8 cellular contexts compared by ENCODE assay signal in the genomic region with DNA sequence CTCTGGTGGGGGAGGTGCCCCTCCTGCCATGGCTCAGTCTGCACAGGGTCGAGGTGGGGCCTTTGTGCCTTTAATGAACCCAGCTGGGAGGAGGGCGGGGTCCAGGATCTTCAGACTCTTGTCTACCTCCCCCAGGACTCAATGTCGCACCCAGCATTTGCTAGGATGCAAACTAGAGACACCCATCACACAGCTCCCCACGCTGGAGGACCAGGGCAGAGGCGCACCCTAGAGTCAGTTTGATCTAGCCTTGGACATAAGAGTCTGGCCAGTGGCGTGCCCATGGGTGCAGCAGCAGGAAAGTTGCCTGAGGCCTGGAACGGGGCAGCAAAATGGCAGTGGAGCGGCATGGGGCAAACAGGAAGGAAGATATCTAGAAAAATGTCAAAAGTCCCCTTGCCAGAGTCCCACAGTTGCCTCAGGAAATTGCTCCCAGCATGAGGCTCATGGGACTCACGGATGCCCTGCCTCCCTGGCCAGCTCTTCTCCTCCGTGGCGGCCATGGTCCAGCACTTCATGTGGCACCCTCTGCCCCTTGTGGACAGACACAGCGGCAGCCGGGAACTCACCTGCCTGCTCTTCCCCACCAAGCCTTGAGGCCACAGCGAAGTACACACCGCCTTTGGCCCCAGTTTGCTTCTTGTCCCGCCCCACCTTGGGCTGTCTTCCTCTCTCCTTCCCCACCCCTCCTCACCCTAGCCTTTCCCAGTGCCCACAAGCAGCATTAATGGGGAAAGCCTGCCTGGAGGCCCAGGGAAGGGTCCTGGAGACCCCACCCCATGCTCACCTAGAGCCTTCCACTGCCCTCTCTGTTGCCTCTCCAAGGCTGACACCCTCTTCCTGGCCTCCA. TPM values are rescaled to one million over a fixed set of nuclear protein-coding genes. Genes with fewer than 3 reads are reported as not detected.
DNase-seq lines count a peak whose midpoint lies in the region; ATAC-seq, FAIRE-seq and TF ChIP-seq lines count a peak whose summit lies in the region.

No MANE protein-coding gene starts in this region.

- H3K4me1 ChIP-seq in SK-N-SH (ENCODE audit: control insufficient read depth in 1 of 2, insufficient read depth in 2 of 2, low read depth in 1 of 2, low read length in 1 of 2) (peaks cover 14 to 72% of the 10 kb centered on the region in 2 experiments; a peak in 3 of 4 replicates), HepG2 (ENCODE audit: insufficient read depth, low read length) (peaks cover 31% of the 10 kb centered on the region)

- no peaks in the 10 kb centered on the region for H3K79me2 ChIP-seq in SK-N-SH (ENCODE audit: insufficient read depth)
- H3K79me2 ChIP-seq in HepG2 (ENCODE audit: insufficient read depth, low read length) = no peaks in the 10 kb centered on the region

- peak overlapping the region in 1 of 2 experiments; percentile 90; a peak in 2 of 4 replicates for H3K27ac ChIP-seq in SK-N-SH (ENCODE audit: low read depth in 2 of 2, low read length in 1 of 2)
- H3K27ac ChIP-seq in WERI-Rb-1 = peak overlapping the region; percentile 98
- no peak overlapping the region for H3K27ac ChIP-seq in HepG2 (ENCODE audit: extremely low read length, insufficient read depth, low read length)
- peak overlapping the region; percentile 97 for H3K27ac ChIP-seq in substantia nigra (ENCODE audit: low read depth, low read length, poor library complexity, severe bottlenecking)

- BruUV-seq in HepG2 (replicated peaks; lab: Mats Ljungman, UMichigan) = no TSS peak

- H3K36me3 ChIP-seq in SK-N-SH (replicated peaks in 1 of 2; ENCODE audit: control insufficient read depth in 1 of 2, insufficient read depth in 2 of 2, low read length in 1 of 2) (no peaks in the 10 kb centered on the region), WERI-Rb-1 (no peaks in the 10 kb centered on the region), HepG2 (replicated peaks in 1 of 2; ENCODE audit: control insufficient read depth in 1 of 2, insufficient read depth in 2 of 2, low read length in 2 of 2) (no peaks in the 10 kb centered on the region)

- TF ChIP-seq POLR2A in HepG2 (IDR thresholded peaks at IDR 0.05; ENCODE audit: insufficient read depth in 1 of 2, low read depth in 2 of 2, low read length in 2 of 2) = no peak

- TF ChIP-seq RAD21 in SK-N-SH (IDR thresholded peaks at IDR 0.05; ENCODE audit: low read length) (no peak), HepG2 (CRISPR knock-in tag; IDR thresholded peaks at IDR 0.05) (peak; percentile 41; the same call in 1 of the 2 replicates)

- TF ChIP-seq EP300 in SK-N-SH (IDR thresholded peaks at IDR 0.05; ENCODE audit: borderline replicate concordance in 1 of 2, low read depth in 1 of 2, low read length in 1 of 2) = no peak
- TF ChIP-seq EP300 in HepG2 (IDR thresholded peaks at IDR 0.05; ENCODE audit: low read depth in 2 of 2, low read length in 2 of 2) = no peak
- TF ChIP-seq EP300 in HepG2 (CRISPR knock-in tag; IDR thresholded peaks at IDR 0.05; ENCODE audit: borderline replicate concordance) = no peak

- in situ Hi-C loops in HepG2 (cut with HindIII; ENCODE audit: extremely low pct_ligation_motif_present, low pct_unique_long_range_greater_than_20kb) = no loop called here

- intact Hi-C loops in HepG2 (cut with micrococcal nuclease; ENCODE audit: unreplicated experiment) = no loop called here

- peak; percentile 32 for FAIRE-seq in HepG2 (lab: Jason Lieb, UNC)

- H3K4me2 ChIP-seq in SK-N-SH = no peak overlapping the region
- H3K4me2 ChIP-seq in HepG2 (ENCODE audit: low read depth, low read length) = peak overlapping the region; percentile 22; the same call in 1 of the 2 replicates

- DNase-seq in SK-N-SH = no peak
- DNase-seq in WERI-Rb-1 = peak; percentile 60
- DNase-seq in HepG2 (ENCODE audit: low spot score) = no peak
- peak in 3 of 49 donors; percentile 19 to 31 (median 29) for DNase-seq in substantia nigra (lab: John Stamatoyannopoulos, UW)
- no peak for DNase-seq in NCI-H2029 (lab: John Stamatoyannopoulos, UW)

- 91% methylated on average over 14 of the region's 16 CpGs for WGBS in SK-N-SH (ENCODE audit: low lambda C conversion rate)
- 39% methylated on average over 16 of the region's 16 CpGs for WGBS in HepG2 (ENCODE audit: low lambda C conversion rate)

- H3K27me3 ChIP-seq in SK-N-SH (ENCODE audit: insufficient read depth) = no peaks in the 10 kb centered on the region
- H3K27me3 ChIP-seq in WERI-Rb-1 (ENCODE audit: insufficient read depth, low read depth, severe bottlenecking) = no peaks in the 10 kb centered on the region
- peaks cover 10 to 76% of the 10 kb centered on the region in 2 experiments for H3K27me3 ChIP-seq in HepG2 (ENCODE audit: control insufficient read depth in 1 of 2, insufficient read depth in 2 of 2, low read length in 2 of 2)

- H3K4me3 ChIP-seq in SK-N-SH (ENCODE audit: low read depth in 2 of 2, low read length in 1 of 2) (no peak overlapping the region), WERI-Rb-1 (ENCODE audit: low read depth, low read length) (no peak overlapping the region), HepG2 (replicated peaks in 1 of 3; ENCODE audit: insufficient read depth in 1 of 3, low read depth in 2 of 3, low read length in 3 of 3) (no peak overlapping the region)

- no peaks in the 10 kb centered on the region for H3K9me2 ChIP-seq in SK-N-SH

- CTCF ChIA-PET in SK-N-SH (lab: Yijun Ruan, JAX) (interaction anchor here (1.0 to 6.9 kb wide), 3 partner anchors 16 to 116 kb away, joined by 3 to 61 read pairs (median 5); a partner anchor contains a TSS), HepG2 (lab: Yijun Ruan, JAX; ENCODE audit: low intra/inter-chr PET ratio, low total read pairs) (no interaction called here)

- peaks cover 6% of the 10 kb centered on the region for H3F3A ChIP-seq in SK-N-SH (replicated peaks; ENCODE audit: insufficient read depth)

- ATAC-seq in SK-N-SH treated with all-trans-retinoic acid at 6 μM for 48 hours (no peak), HepG2 (peak; percentile 78), HG03045 (IDR thresholded peaks at IDR 0.05; ENCODE audit: unreplicated experiment) (no peak), HG03520 (IDR thresholded peaks at IDR 0.05; ENCODE audit: unreplicated experiment) (no peak)

- no peak overlapping the region for H3K9ac ChIP-seq in SK-N-SH
- no peak overlapping the region for H3K9ac ChIP-seq in HepG2 (ENCODE audit: insufficient read depth, low read depth, low read length)

- H3K9me3 ChIP-seq in SK-N-SH = no peaks in the 10 kb centered on the region
- H3K9me3 ChIP-seq in WERI-Rb-1 (ENCODE audit: severe bottlenecking) = no peaks in the 10 kb centered on the region
- H3K9me3 ChIP-seq in HepG2 (ENCODE audit: low read length) = no peaks in the 10 kb centered on the region

- TF ChIP-seq CTCF in SK-N-SH (IDR thresholded peaks at IDR 0.05) = no peak
- TF ChIP-seq CTCF in WERI-Rb-1 (IDR thresholded peaks at IDR 0.05; ENCODE audit: low read depth, low read length) = peak; percentile 57
- peak; percentile 46 for TF ChIP-seq CTCF in HepG2 (CRISPR knock-in tag; IDR thresholded peaks at IDR 0.05)

- POLR2A ChIA-PET in SK-N-SH (lab: Yijun Ruan, JAX) = interaction anchor here (1.6 to 4.3 kb wide), 4 partner anchors 15 to 104 kb away, joined by 6 to 94 read pairs (median 40); a partner anchor contains a TSS
- POLR2A ChIA-PET in HepG2 (lab: Yijun Ruan, JAX) = interaction anchor here (0.7 to 5.3 kb wide), 5 partner anchors 8 to 104 kb away, joined by 3 to 26 read pairs (median 5); a partner anchor contains a TSS

- H4K20me1 ChIP-seq in SK-N-SH (ENCODE audit: insufficient read depth) = no peaks in the 10 kb centered on the region
- no peaks in the 10 kb centered on the region for H4K20me1 ChIP-seq in HepG2 (ENCODE audit: insufficient read depth, low read length)

- H2AFZ ChIP-seq in SK-N-SH (ENCODE audit: low read depth) = peak overlapping the region; percentile 75; the same call in 1 of the 2 replicates
- H2AFZ ChIP-seq in HepG2 (ENCODE audit: low read length) = no peak overlapping the region

RNA-seq across cellular contexts. Expression of a gene that starts 17.7 kb away (rescaled TPM):
- 0.33 and 0.42 TPM in 2 replicates for polyA plus RNA-seq in SK-N-SH (2012; rRNA removed)
- polyA plus RNA-seq in SK-N-SH (2012; cell fraction: cytosol; rRNA removed) = 0.21 and 0.42 TPM in 2 replicates
- polyA plus RNA-seq in SK-N-SH (2012; cell fraction: nucleus; rRNA removed) = 1.9 and 2.3 TPM in 2 replicates
- total RNA-seq in HepG2 (2016; rRNA removed; fragmentation: Illumina TruSeq; extraction: Trizol) = 0.11 and 0.29 TPM in 2 replicates
- total RNA-seq in HepG2 (2016; cell fraction: cytosol; rRNA removed; fragmentation: Illumina TruSeq; extraction: Trizol; ENCODE audit: low read depth) = 1.1 and 1.3 TPM in 2 replicates
- total RNA-seq in HepG2 (2016; cell fraction: insoluble cytoplasmic fraction; rRNA removed; fragmentation: Illumina TruSeq; extraction: Trizol) = 0.41 TPM in 1 of 2 replicates, not detected in the other
- total RNA-seq in HepG2 (2016; cell fraction: membrane; rRNA removed; fragmentation: Illumina TruSeq; extraction: Trizol) = 1.6 and 1.9 TPM in 2 replicates
- 0.93 and 1.0 TPM in 2 replicates for total RNA-seq in HepG2 (2016; cell fraction: nucleus; rRNA removed; fragmentation: Illumina TruSeq; extraction: Trizol)
- polyA plus RNA-seq in HepG2 (2011; rRNA removed) = 0.18 and 0.26 TPM in 2 replicates
- polyA plus RNA-seq in HepG2 (2011; cell fraction: cytosol; rRNA removed) = 0.08 and 0.21 TPM in 2 replicates
- polyA plus RNA-seq in HepG2 (2011; cell fraction: nucleus; rRNA removed) = 0.19 and 0.51 TPM in 2 replicates
- polyA plus RNA-seq in HepG2 (2012) = not detected in 2 replicates
- not detected in 2 replicates for polyA plus RNA-seq in HepG2 (2016; cell fraction: cytosol; fragmentation: Illumina TruSeq; extraction: Trizol; ENCODE audit: low read depth)
- polyA plus RNA-seq in HepG2 (2016; cell fraction: insoluble cytoplasmic fraction; fragmentation: Illumina TruSeq; extraction: Trizol; ENCODE audit: low read depth) = not detected in 2 replicates
- polyA plus RNA-seq in HepG2 (2016; cell fraction: membrane; fragmentation: Illumina TruSeq; extraction: Trizol; ENCODE audit: low read depth) = 0.26 and 0.30 TPM in 2 replicates
- polyA plus RNA-seq in HepG2 (2016; cell fraction: nucleus; fragmentation: Illumina TruSeq; extraction: Trizol; ENCODE audit: insufficient read depth, low read depth) = 1.2 TPM in 1 of 2 replicates, not detected in the other
- 0.74 and 1.7 TPM in 2 replicates for polyA minus RNA-seq in HepG2 (2011; rRNA and poly(A)+ RNA removed; ENCODE audit: low replicate concordance)
- polyA minus RNA-seq in HepG2 (2011; cell fraction: cytosol; rRNA and poly(A)+ RNA removed) = 0.69 and 1.3 TPM in 2 replicates
- polyA minus RNA-seq in HepG2 (2011; cell fraction: nucleus; rRNA and poly(A)+ RNA removed) = 0.77 and 1.6 TPM in 2 replicates

RNA-seq across cellular contexts. Expression of a gene that starts 26.0 kb away (rescaled TPM):
- polyA plus RNA-seq in SK-N-SH (2012; rRNA removed) (1.2 and 1.3 TPM in 2 replicates), HepG2 (2011; rRNA removed) (10.6 and 12.7 TPM in 2 replicates)
- 0.94 and 1.5 TPM in 2 replicates for polyA plus RNA-seq in SK-N-SH (2012; cell fraction: cytosol; rRNA removed)
- polyA plus RNA-seq in SK-N-SH (2012; cell fraction: nucleus; rRNA removed) = 1.4 and 2.0 TPM in 2 replicates
- total RNA-seq in HepG2 (2016; rRNA removed; fragmentation: Illumina TruSeq; extraction: Trizol) = 18.2 and 26.5 TPM in 2 replicates
- total RNA-seq in HepG2 (2016; cell fraction: cytosol; rRNA removed; fragmentation: Illumina TruSeq; extraction: Trizol; ENCODE audit: low read depth) = 3.5 and 5.7 TPM in 2 replicates
- total RNA-seq in HepG2 (2016; cell fraction: insoluble cytoplasmic fraction; rRNA removed; fragmentation: Illumina TruSeq; extraction: Trizol) = 22.4 and 25.2 TPM in 2 replicates
- total RNA-seq in HepG2 (2016; cell fraction: membrane; rRNA removed; fragmentation: Illumina TruSeq; extraction: Trizol) = 7.7 TPM in 2 replicates
- 6.2 and 8.8 TPM in 2 replicates for total RNA-seq in HepG2 (2016; cell fraction: nucleus; rRNA removed; fragmentation: Illumina TruSeq; extraction: Trizol)
- 7.9 and 13.0 TPM in 2 replicates for polyA plus RNA-seq in HepG2 (2011; cell fraction: cytosol; rRNA removed)
- polyA plus RNA-seq in HepG2 (2011; cell fraction: nucleus; rRNA removed) = 6.3 and 7.4 TPM in 2 replicates
- polyA plus RNA-seq in HepG2 (2012) = 6.7 and 7.8 TPM in 2 replicates
- 2.9 and 4.2 TPM in 2 replicates for polyA plus RNA-seq in HepG2 (2016; cell fraction: cytosol; fragmentation: Illumina TruSeq; extraction: Trizol; ENCODE audit: low read depth)
- 18.1 and 22.6 TPM in 2 replicates for polyA plus RNA-seq in HepG2 (2016; cell fraction: insoluble cytoplasmic fraction; fragmentation: Illumina TruSeq; extraction: Trizol; ENCODE audit: low read depth)
- 3.2 and 4.7 TPM in 2 replicates for polyA plus RNA-seq in HepG2 (2016; cell fraction: membrane; fragmentation: Illumina TruSeq; extraction: Trizol; ENCODE audit: low read depth)
- polyA plus RNA-seq in HepG2 (2016; cell fraction: nucleus; fragmentation: Illumina TruSeq; extraction: Trizol; ENCODE audit: insufficient read depth, low read depth) = 11.5 and 13.0 TPM in 2 replicates
- polyA minus RNA-seq in HepG2 (2011; rRNA and poly(A)+ RNA removed; ENCODE audit: low replicate concordance) = 9.5 and 243 TPM in 2 replicates
- 5.7 and 10.2 TPM in 2 replicates for polyA minus RNA-seq in HepG2 (2011; cell fraction: cytosol; rRNA and poly(A)+ RNA removed)
- 3.7 and 5.7 TPM in 2 replicates for polyA minus RNA-seq in HepG2 (2011; cell fraction: nucleus; rRNA and poly(A)+ RNA removed)
